ENCODE assay signal across 1 cellular context in the genomic region with DNA sequence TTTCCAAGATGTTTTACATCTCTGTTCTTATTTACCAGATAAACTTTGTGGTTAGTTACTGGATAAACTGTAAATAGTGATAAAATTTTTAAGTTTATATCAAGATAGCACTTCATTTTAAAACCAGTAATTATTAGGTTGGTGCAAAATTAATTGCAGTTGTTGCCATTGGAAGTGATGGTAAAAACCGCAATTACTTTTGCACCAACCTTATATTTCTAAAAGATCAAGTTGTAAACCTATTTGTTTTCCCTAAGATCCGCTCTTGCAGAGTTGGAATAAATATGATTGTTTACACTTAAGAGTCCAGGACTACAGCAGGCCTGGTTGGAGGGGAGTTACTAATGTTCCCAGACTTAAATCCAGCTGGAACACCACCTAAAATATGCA.
A peak's percentile ranks its signal among the peaks of the same experiment; 100 is the strongest.
TF ChIP-seq lines count a peak whose summit lies in the region.

No MANE protein-coding gene starts in this region.

TF ChIP-seq in HepG2, 621 proteins besides CTCF, POLR2A, EP300 and RAD21:
- TF ChIP-seq ZNF460 (CRISPR knock-in tag; IDR thresholded peaks at IDR 0.05; ENCODE audit: borderline replicate concordance), result no peak
- 0 out of 2 replicates have a peak, but pooled peaks have one; percentile 11 for TF ChIP-seq TOE1 (CRISPR knock-in tag; IDR thresholded peaks at IDR 0.05)
- TF ChIP-seq, protein P1, sequence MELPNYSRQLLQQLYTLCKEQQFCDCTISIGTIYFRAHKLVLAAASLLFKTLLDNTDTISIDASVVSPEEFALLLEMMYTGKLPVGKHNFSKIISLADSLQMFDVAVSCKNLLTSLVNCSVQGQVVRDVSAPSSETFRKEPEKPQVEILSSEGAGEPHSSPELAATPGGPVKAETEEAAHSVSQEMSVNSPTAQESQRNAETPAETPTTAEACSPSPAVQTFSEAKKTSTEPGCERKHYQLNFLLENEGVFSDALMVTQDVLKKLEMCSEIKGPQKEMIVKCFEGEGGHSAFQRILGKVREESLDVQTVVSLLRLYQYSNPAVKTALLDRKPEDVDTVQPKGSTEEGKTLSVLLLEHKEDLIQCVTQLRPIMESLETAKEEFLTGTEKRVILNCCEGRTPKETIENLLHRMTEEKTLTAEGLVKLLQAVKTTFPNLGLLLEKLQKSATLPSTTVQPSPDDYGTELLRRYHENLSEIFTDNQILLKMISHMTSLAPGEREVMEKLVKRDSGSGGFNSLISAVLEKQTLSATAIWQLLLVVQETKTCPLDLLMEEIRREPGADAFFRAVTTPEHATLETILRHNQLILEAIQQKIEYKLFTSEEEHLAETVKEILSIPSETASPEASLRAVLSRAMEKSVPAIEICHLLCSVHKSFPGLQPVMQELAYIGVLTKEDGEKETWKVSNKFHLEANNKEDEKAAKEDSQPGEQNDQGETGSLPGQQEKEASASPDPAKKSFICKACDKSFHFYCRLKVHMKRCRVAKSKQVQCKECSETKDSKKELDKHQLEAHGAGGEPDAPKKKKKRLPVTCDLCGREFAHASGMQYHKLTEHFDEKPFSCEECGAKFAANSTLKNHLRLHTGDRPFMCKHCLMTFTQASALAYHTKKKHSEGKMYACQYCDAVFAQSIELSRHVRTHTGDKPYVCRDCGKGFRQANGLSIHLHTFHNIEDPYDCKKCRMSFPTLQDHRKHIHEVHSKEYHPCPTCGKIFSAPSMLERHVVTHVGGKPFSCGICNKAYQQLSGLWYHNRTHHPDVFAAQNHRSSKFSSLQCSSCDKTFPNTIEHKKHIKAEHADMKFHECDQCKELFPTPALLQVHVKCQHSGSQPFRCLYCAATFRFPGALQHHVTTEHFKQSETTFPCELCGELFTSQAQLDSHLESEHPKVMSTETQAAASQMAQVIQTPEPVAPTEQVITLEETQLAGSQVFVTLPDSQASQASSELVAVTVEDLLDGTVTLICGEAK (IDR thresholded peaks at IDR 0.05), result peak; percentile 94
- TF ChIP-seq, protein P1 (CRISPR knock-in tag; IDR thresholded peaks at IDR 0.05), result no peak
- no peak for TF ChIP-seq NFATC3 (CRISPR knock-in tag; IDR thresholded peaks at IDR 0.05)
- 0 out of 2 replicates have a peak, but pooled peaks have one; percentile 34 for TF ChIP-seq ZNF564 (CRISPR knock-in tag; IDR thresholded peaks at IDR 0.05)
- TF ChIP-seq ZNF589 (CRISPR knock-in tag; conservative IDR thresholded peaks at IDR 0.05), result 0 out of 2 replicates have a peak, but pooled peaks have one; percentile 16
